ENCODE assay signal across 1 cellular context in the genomic region with DNA sequence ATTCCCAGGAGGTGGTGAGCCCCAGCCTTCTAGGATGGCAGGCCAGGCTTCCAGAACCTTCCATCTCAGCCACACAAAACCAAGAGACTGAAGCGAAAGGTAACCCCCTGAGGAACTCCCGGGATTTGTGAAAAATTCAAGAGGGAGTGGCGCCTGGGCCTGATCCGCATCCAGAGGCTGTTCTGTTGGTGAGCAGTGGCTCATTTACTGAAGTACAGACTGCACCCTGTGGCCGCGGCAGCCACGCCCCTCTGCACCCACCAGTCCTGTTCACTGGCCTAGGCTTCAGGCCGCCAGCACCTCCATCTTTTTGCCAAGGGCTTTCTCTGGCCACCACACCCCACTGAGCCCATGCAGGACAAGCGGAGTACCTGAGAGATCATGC.
TF ChIP-seq lines count a peak whose summit lies in the region.

No MANE protein-coding gene starts in this region.

TF ChIP-seq in A549, 52 proteins besides CTCF, POLR2A, EP300 and RAD21:
- TF ChIP-seq BHLHE40 (IDR thresholded peaks at IDR 0.05; ENCODE audit: low read depth, low read length) = no peak
- TF ChIP-seq, protein P1, sequence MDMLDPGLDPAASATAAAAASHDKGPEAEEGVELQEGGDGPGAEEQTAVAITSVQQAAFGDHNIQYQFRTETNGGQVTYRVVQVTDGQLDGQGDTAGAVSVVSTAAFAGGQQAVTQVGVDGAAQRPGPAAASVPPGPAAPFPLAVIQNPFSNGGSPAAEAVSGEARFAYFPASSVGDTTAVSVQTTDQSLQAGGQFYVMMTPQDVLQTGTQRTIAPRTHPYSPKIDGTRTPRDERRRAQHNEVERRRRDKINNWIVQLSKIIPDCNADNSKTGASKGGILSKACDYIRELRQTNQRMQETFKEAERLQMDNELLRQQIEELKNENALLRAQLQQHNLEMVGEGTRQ (IDR thresholded peaks at IDR 0.05) = no peak
- no peak for TF ChIP-seq FOSL2 (IDR thresholded peaks at IDR 0.05)
- TF ChIP-seq FOSL2 (CRISPR knock-in tag; IDR thresholded peaks at IDR 0.05) = no peak
- TF ChIP-seq HDAC2 (IDR thresholded peaks at IDR 0.05) = no peak
- TF ChIP-seq HOXB13 (CRISPR knock-in tag; IDR thresholded peaks at IDR 0.05; ENCODE audit: low read depth) = no peak
- no peak for TF ChIP-seq SMC3 (IDR thresholded peaks at IDR 0.05)
- TF ChIP-seq MYC (IDR thresholded peaks at IDR 0.05; ENCODE audit: borderline replicate concordance, low read length) = no peak
- no peak for TF ChIP-seq FOXS1 (CRISPR knock-in tag; IDR thresholded peaks at IDR 0.05)
- no peak for TF ChIP-seq HOXB5 (CRISPR knock-in tag; IDR thresholded peaks at IDR 0.05)
- TF ChIP-seq PHF8 (IDR thresholded peaks at IDR 0.05; ENCODE audit: borderline replicate concordance, low read depth) = no peak
- TF ChIP-seq, protein P2, sequence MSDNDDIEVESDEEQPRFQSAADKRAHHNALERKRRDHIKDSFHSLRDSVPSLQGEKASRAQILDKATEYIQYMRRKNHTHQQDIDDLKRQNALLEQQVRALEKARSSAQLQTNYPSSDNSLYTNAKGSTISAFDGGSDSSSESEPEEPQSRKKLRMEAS (IDR thresholded peaks at IDR 0.05) = no peak
- no peak for TF ChIP-seq HOXA7 (CRISPR knock-in tag; IDR thresholded peaks at IDR 0.05)
- no peak for TF ChIP-seq SREBF2 (IDR thresholded peaks at IDR 0.05)
- TF ChIP-seq ZFP36 (IDR thresholded peaks at IDR 0.05; ENCODE audit: borderline replicate concordance, partially characterized antibody) = no peak
- no peak for TF ChIP-seq ZNF302 (CRISPR knock-in tag; IDR thresholded peaks at IDR 0.05)
